8 cellular contexts compared by ENCODE assay signal in genomic region chr6:46410330-46410953, GRCh38.
DNase-seq lines count a peak whose midpoint lies in the region; ATAC-seq and TF ChIP-seq lines count a peak whose summit lies in the region.

No MANE protein-coding gene starts in this region.

- ATAC-seq in GM18873 (IDR thresholded peaks at IDR 0.05; ENCODE audit: low FRiP score, unreplicated experiment): no peak

- DNase-seq in SIG-M5 treated with dmso at 0.1 percent for 504 hours (lab: John Stamatoyannopoulos, UW; ENCODE audit: unreplicated experiment) (peak; percentile 40), SIG-M5 (lab: John Stamatoyannopoulos, UW) (no peak), Kasumi-1 (lab: John Stamatoyannopoulos, UW) (peak; percentile 68 to 77), SK-N-DZ (ENCODE audit: low spot score) (peak; percentile 8), fibroblast of the aortic adventitia (ENCODE audit: low read depth) (peak; percentile 68), pons (ENCODE audit: low spot score) (peak; percentile 83)
- no peak for DNase-seq in activated CD4-positive, CD25-positive, alpha-beta regulatory T cell treated with anti-CD3 and anti-CD28 coated beads, Interleukin-2, amount 50 U/mL, for 72 hours

- TF ChIP-seq CTCF in fibroblast of the aortic adventitia (IDR thresholded peaks at IDR 0.05; ENCODE audit: insufficient read depth, low read length): peak; percentile 67

- H3K4me3 ChIP-seq in fibroblast of the aortic adventitia (ENCODE audit: low read depth, low read length): no peak overlapping the region

Comparison
In these comparisons a context has a peak if more than half of its experiments do, and no peak if none do; other contexts are left out.
1. DNase-seq: peak in SIG-M5 treated with dmso at 0.1 percent for 504 hours (single experiment), Kasumi-1 (2 of 2), SK-N-DZ (single experiment), fibroblast of the aortic adventitia (single experiment) and pons (single experiment); none in SIG-M5 (single experiment) and activated CD4-positive, CD25-positive, alpha-beta regulatory T cell treated with anti-CD3 and anti-CD28 coated beads, Interleukin-2, amount 50 U/mL, for 72 hours (single experiment).